In the genomic region with DNA sequence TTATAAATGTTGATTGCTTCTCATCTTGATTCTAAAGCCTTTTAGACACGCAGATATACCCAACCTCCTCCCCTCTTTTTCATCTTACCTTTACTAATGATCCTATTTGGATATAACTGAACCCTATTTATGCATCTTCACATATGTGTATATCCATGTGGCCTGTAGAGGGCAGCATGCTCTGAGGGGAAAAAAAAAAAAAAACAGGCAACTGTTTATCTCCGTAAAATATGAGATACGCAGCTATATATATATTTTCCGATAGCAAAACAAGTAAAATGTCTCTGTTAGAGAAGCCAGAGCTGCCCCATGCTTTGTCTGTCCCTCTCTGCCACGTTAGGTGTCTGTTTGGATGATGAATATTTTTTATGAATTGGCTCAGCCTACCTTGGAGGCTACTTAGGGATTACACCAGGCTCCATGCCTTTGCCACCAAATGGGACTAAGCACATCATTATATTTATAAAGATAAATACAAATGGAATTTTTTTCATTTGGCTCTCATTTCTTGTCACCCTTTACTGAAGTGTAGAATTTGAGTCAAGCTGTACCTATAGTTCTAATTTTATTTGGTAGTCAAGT, we compare ENCODE assay signal across 8 cellular contexts.
DNase-seq lines count a peak whose midpoint lies in the region; ATAC-seq and TF ChIP-seq lines count a peak whose summit lies in the region.

No MANE protein-coding gene starts in this region.

- no peak overlapping the region for H4K8ac ChIP-seq in mesenchymal stem cell (ENCODE audit: low read length)

- no peaks in the 10 kb centered on the region for H3K79me1 ChIP-seq in mesenchymal stem cell (replicated peaks; ENCODE audit: low read length, poor library complexity, severe bottlenecking)

- H2BK5ac ChIP-seq in mesenchymal stem cell (ENCODE audit: low read depth, low read length, poor library complexity, severe bottlenecking) = no peak overlapping the region

- no peak overlapping the region for H3K23ac ChIP-seq in mesenchymal stem cell (ENCODE audit: low read length in 2 of 2)

- H3K4me1 ChIP-seq in mesenchymal stem cell (ENCODE audit: control insufficient read depth, insufficient read depth, low read depth, low read length) = no peaks in the 10 kb centered on the region

- no peaks in the 10 kb centered on the region for H3K9me3 ChIP-seq in mesenchymal stem cell (ENCODE audit: control insufficient read depth, low read length)

- peak overlapping the region; percentile 56 for H3K4me3 ChIP-seq in coronary artery
- H3K4me3 ChIP-seq in mesenchymal stem cell (ENCODE audit: insufficient read depth in 1 of 2, low read depth in 1 of 2, low read length in 2 of 2) = peak overlapping the region in 1 of 2 experiments; percentile 61

- H3K27ac ChIP-seq in coronary artery = no peak overlapping the region
- H3K27ac ChIP-seq in mesenchymal stem cell (ENCODE audit: low read length, poor library complexity, severe bottlenecking) = no peak overlapping the region

- H4K91ac ChIP-seq in mesenchymal stem cell (ENCODE audit: low read length) = no peak overlapping the region

- no peaks in the 10 kb centered on the region for H3K27me3 ChIP-seq in mesenchymal stem cell (ENCODE audit: control insufficient read depth in 1 of 2, insufficient read depth in 1 of 2, low read length in 2 of 2)

- no peak overlapping the region for H3K18ac ChIP-seq in mesenchymal stem cell (ENCODE audit: low read depth in 1 of 2, low read length in 2 of 2)

- H2BK15ac ChIP-seq in mesenchymal stem cell (ENCODE audit: low read depth, poor library complexity, severe bottlenecking) = no peak overlapping the region

- H3K4me2 ChIP-seq in mesenchymal stem cell (ENCODE audit: low read length, poor library complexity, severe bottlenecking) = peak overlapping the region; percentile 30

- 0% methylated on average over 1 of the region's 5 CpGs for WGBS in mesenchymal stem cell

- no peak overlapping the region for H2AK5ac ChIP-seq in mesenchymal stem cell (ENCODE audit: low read length, severe bottlenecking)

- H2BK12ac ChIP-seq in mesenchymal stem cell (ENCODE audit: low read length in 2 of 2) = no peak overlapping the region

- no peak overlapping the region for H3K4ac ChIP-seq in mesenchymal stem cell (ENCODE audit: low read depth in 1 of 2, low read length in 2 of 2)

- ATAC-seq in GM18868 (IDR thresholded peaks at IDR 0.05; ENCODE audit: unreplicated experiment) (peak; percentile 84), HG03558 (IDR thresholded peaks at IDR 0.05; ENCODE audit: extremely low read depth, unreplicated experiment) (peak; percentile 45), HG03135 (IDR thresholded peaks at IDR 0.05; ENCODE audit: unreplicated experiment) (no peak)

- peak; percentile 37 for DNase-seq in CD1c-positive myeloid dendritic cell (ENCODE audit: extremely low spot score)
- DNase-seq in NOMO-1 treated with dmso at 0.1 percent for 144 hours (lab: John Stamatoyannopoulos, UW; ENCODE audit: unreplicated experiment) = peak; percentile 47
- no peak for DNase-seq in coronary artery (ENCODE audit: low spot score)
- DNase-seq in mesenchymal stem cell = peak; percentile 54
- no peak for DNase-seq in GOT3 (lab: John Stamatoyannopoulos, UW)

- H3K9ac ChIP-seq in mesenchymal stem cell (ENCODE audit: low read length) = peak overlapping the region; percentile 87

- peak; percentile 79 for TF ChIP-seq CTCF in coronary artery (IDR thresholded peaks at IDR 0.05)

- peaks cover 0 to 10% of the 10 kb centered on the region in 2 experiments for H3K36me3 ChIP-seq in mesenchymal stem cell (ENCODE audit: control insufficient read depth in 1 of 2, insufficient read depth in 2 of 2, low read depth in 1 of 2, low read length in 2 of 2)

- H3K14ac ChIP-seq in mesenchymal stem cell (ENCODE audit: low read length in 2 of 2) = no peak overlapping the region

- H2BK120ac ChIP-seq in mesenchymal stem cell (ENCODE audit: low read depth, low read length) = no peak overlapping the region

- no peak overlapping the region for H2AFZ ChIP-seq in mesenchymal stem cell (ENCODE audit: low read depth, low read length)

Comparison
In these comparisons a context has a peak if more than half of its experiments do, and no peak if none do; other contexts are left out.
1. DNase-seq: peak in CD1c-positive myeloid dendritic cell (single experiment), NOMO-1 treated with dmso at 0.1 percent for 144 hours (single experiment) and mesenchymal stem cell (single experiment); none in coronary artery (single experiment) and GOT3 (single experiment).